Comparison of ENCODE assay signal across 8 cellular contexts in the genomic region with DNA sequence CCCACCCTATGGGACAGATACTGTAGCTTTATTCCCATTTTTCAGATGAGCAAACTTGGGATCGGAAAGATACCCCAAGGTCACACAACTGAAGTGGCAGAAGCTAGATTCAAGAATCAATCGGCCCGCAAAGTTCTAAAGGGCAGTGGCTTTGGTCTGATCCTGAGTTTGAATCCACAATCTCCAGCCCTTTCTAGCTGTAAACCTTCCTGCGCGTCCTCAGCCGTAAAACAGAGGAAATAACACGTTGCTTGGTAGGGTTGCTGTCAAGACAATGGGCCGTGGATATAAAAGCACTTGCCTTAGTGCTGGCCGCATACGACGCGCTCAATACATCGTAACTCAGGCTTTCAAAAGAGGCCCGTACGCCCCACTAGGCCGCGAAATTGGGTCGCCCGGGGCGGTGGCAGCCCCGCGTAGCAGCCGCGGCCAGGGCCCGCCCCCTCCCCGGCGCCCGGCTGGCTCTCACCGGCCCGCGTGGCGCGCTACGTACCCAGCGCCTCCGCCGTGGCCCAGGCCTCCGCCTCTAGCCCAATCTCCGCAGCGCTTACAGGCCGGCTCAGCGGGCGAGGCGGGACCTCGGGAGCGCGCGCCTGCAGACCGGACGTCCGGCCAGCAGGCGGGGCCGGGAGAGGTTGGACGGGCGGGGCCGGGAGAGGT. TPM values are rescaled to one million over a fixed set of nuclear protein-coding genes. Genes with fewer than 3 reads are reported as not detected.
A peak's percentile ranks its signal among the peaks of the same experiment; 100 is the strongest.
DNase-seq lines count a peak whose midpoint lies in the region; ATAC-seq, FAIRE-seq and TF ChIP-seq lines count a peak whose summit lies in the region.

A gene with protein sequence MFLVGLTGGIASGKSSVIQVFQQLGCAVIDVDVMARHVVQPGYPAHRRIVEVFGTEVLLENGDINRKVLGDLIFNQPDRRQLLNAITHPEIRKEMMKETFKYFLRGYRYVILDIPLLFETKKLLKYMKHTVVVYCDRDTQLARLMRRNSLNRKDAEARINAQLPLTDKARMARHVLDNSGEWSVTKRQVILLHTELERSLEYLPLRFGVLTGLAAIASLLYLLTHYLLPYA (minus strand): TSS at position 573 of the 660 bp plus-strand sequence. CDS start 16,747 bp downstream, outside the sequence.

- peak; percentile 92 for DNase-seq in AG08395 (ENCODE audit: low spot score)
- peak; percentile 92 for DNase-seq in NCI-H345 treated with DMSO at 0.1 percent for 48 hours (lab: John Stamatoyannopoulos, UW; ENCODE audit: unreplicated experiment)
- DNase-seq in central memory CD8-positive, alpha-beta T cell (ENCODE audit: low spot score in 2 of 2) = peak; percentile 70 to 79
- peak; percentile 64 for DNase-seq in keratinocyte (ENCODE audit: low read depth, low spot score)
- DNase-seq in stimulated activated CD4-positive, alpha-beta T cell treated with anti-CD3 and anti-CD28 coated beads, Interleukin-12 subunit alpha, Interleukin-12 subunit beta, amount 100 ng/mL, for 48 hours (ENCODE audit: low read depth in 2 of 3, low spot score in 1 of 3) = peak; percentile 76 to 89 (median 86)

- peaks cover 16% of the 10 kb centered on the region for H3K4me1 Mint-ChIP-seq in central memory CD8-positive, alpha-beta T cell

- H3K36me3 Mint-ChIP-seq in central memory CD8-positive, alpha-beta T cell (ENCODE audit: insufficient read depth) = peaks cover 10% of the 10 kb centered on the region

- no peak for FAIRE-seq in keratinocyte (lab: Jason Lieb, UNC)

- H3K9me1 ChIP-seq in keratinocyte (ENCODE audit: control insufficient read depth, extremely low read depth, insufficient read depth, low read length) = peaks cover 4% of the 10 kb centered on the region

- H3K4me1 ChIP-seq in keratinocyte (ENCODE audit: control insufficient read depth, extremely low read depth, insufficient read depth, low read length) = peaks cover 39% of the 10 kb centered on the region

- H3K27me3 Mint-ChIP-seq in central memory CD8-positive, alpha-beta T cell = no peaks in the 10 kb centered on the region

- H3K27me3 ChIP-seq in keratinocyte (ENCODE audit: control insufficient read depth, extremely low read depth, insufficient read depth, low read length) = no peaks in the 10 kb centered on the region

- dilution Hi-C loops in keratinocyte (cut with MboI; ENCODE audit: extremely low pct_ligation_motif_present, low sequenced_read_pairs) = no loop called here

- H3K4me2 ChIP-seq in keratinocyte (ENCODE audit: control insufficient read depth, extremely low read depth, insufficient read depth, low read depth, low read length) = peak within 1 kb of the TSS; percentile 86

- peak within 1 kb of the TSS; percentile 89 for H3K27ac ChIP-seq in keratinocyte (ENCODE audit: control insufficient read depth, insufficient read depth, low read length)

- no peak for TF ChIP-seq CTCF in keratinocyte (optimal IDR thresholded peaks at IDR 0.05 in 1 of 3, IDR thresholded peaks at IDR 0.05 in 1 of 3, conservative IDR thresholded peaks at IDR 0.05 in 1 of 3; ENCODE audit: extremely low read depth in 1 of 3, insufficient read depth in 2 of 3, low read length in 3 of 3)

- ATAC-seq in GM19025 (IDR thresholded peaks at IDR 0.05; ENCODE audit: low read depth, unreplicated experiment) (peak; percentile 92), HG03280 (IDR thresholded peaks at IDR 0.05; ENCODE audit: unreplicated experiment) (peak; percentile 96)
- peak; percentile 99 for ATAC-seq in activated CD4-positive, CD25-positive, alpha-beta regulatory T cell treated with anti-CD3 and anti-CD28 coated beads, Interleukin-2, amount 50 U/mL, for 24 hours
- ATAC-seq in central memory CD8-positive, alpha-beta T cell (replicated peaks; ENCODE audit: extremely low read depth, poor library complexity, severe bottlenecking) = peak; percentile 89

- H2AFZ ChIP-seq in keratinocyte (ENCODE audit: control insufficient read depth, low read length) = no peak within 1 kb of the TSS

- H3K9ac ChIP-seq in keratinocyte (ENCODE audit: control insufficient read depth, extremely low read depth, insufficient read depth, low read length) = peak within 1 kb of the TSS; percentile 80

- H3K9me3 ChIP-seq in keratinocyte (ENCODE audit: control insufficient read depth, low read depth, low read length) = no peaks in the 10 kb centered on the region

- peaks cover 14% of the 10 kb centered on the region for H3K79me2 ChIP-seq in keratinocyte (ENCODE audit: control insufficient read depth, insufficient read depth, low read length)

- no peaks in the 10 kb centered on the region for H4K20me1 ChIP-seq in keratinocyte (ENCODE audit: control insufficient read depth, extremely low read depth, insufficient read depth, low read length)

- peak within 1 kb of the TSS; percentile 91 for H3K4me3 Mint-ChIP-seq in central memory CD8-positive, alpha-beta T cell

- H3K27ac Mint-ChIP-seq in central memory CD8-positive, alpha-beta T cell (ENCODE audit: low read depth) = peak within 1 kb of the TSS; percentile 94

- peaks cover 2 to 6% of the 10 kb centered on the region in 2 experiments for H3K36me3 ChIP-seq in keratinocyte (ENCODE audit: control insufficient read depth in 2 of 2, extremely low read depth in 1 of 2, insufficient read depth in 2 of 2, low read length in 2 of 2)

- H3K9me3 Mint-ChIP-seq in central memory CD8-positive, alpha-beta T cell = no peaks in the 10 kb centered on the region

- H3K4me3 ChIP-seq in keratinocyte (ENCODE audit: control insufficient read depth in 2 of 3, extremely low read depth in 1 of 3, insufficient read depth in 2 of 3, low read depth in 1 of 3, low read length in 3 of 3) = peak within 1 kb of the TSS; percentile 37 to 85 (median 67)

RNA-seq across cellular contexts. Expression of the gene that starts here (rescaled TPM):
- 18.7 to 27.6 TPM (median 22.8 TPM) in 3 replicates for polyA plus RNA-seq in keratinocyte
- polyA plus RNA-seq in keratinocyte (2011; ENCODE audit: low read depth) = 10.3 TPM
- 19.2 and 26.4 TPM in 2 replicates for polyA plus RNA-seq in keratinocyte (2011; cell fraction: cytosol; rRNA removed)
- 37.1 and 50.9 TPM in 2 replicates for polyA plus RNA-seq in keratinocyte (2011; cell fraction: nucleus; rRNA removed)
- polyA plus RNA-seq in keratinocyte (2012; ENCODE audit: low replicate concordance) = 26.6 and 27.7 TPM in 2 replicates
- polyA minus RNA-seq in keratinocyte = 36.2 to 67.9 TPM (median 47.1 TPM) in 3 replicates
- polyA minus RNA-seq in keratinocyte (2011; cell fraction: cytosol; rRNA and poly(A)+ RNA removed) = 64.3 TPM
- polyA minus RNA-seq in keratinocyte (2011; cell fraction: nucleus; rRNA and poly(A)+ RNA removed) = 27.6 and 31.8 TPM in 2 replicates

Comparison
In these comparisons a context has a peak if more than half of its experiments do, and no peak if none do; other contexts are left out.
1. Peak in every context shown above with its lines: DNase-seq, ATAC-seq, H3K4me3 ChIP-seq and H3K27ac ChIP-seq.